21 cellular contexts compared by ENCODE assay signal in the genomic region with DNA sequence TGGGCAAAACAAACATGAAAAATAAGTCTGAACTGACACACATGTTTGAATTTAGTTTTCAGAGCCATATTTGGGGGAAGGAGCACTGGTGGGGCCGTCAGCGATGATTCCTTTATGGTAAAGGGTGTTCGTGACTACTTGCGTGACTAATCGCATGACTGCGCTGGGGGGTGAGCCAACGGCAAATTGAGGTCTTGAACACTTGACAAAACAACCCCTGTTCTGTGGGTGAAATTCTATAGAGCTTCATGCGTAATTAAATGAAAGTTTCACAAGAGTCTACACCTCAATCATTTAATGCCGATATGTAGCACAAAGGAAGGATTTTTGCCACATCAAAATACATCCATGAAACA.
"Had no signal": no experiment of that assay in that cellular context is flagged by ENCODE, and none has a peak within 500 bp of the region (broad histone marks: within the 10 kb centered on the region; RNA-seq: fewer than 3 reads in every experiment).

No MANE protein-coding gene starts in this region.

- H3K36me3 Mint-ChIP-seq: memory B cell, naive B cell had no signal

- H2AFZ ChIP-seq: hepatocyte had no signal

- H3K27ac Mint-ChIP-seq: memory B cell, naive B cell had no signal

- H3K4me1 ChIP-seq: left ventricle myocardium inferior, lower lobe of right lung, right atrium auricular region had no signal

- ATAC-seq: gastroesophageal sphincter, left cardiac atrium, lower lobe of right lung had no signal

- DNase-seq: cortex of kidney; dorsolateral prefrontal cortex; effector CD8-positive, alpha-beta T cell; glutamatergic neuron; kidney; left cardiac atrium; left ventricle myocardium inferior; lower lobe of right lung; naive B cell; posterior cingulate gyrus; sigmoid colon; stimulated activated naive CD4-positive, alpha-beta T cell treated with Interleukin-2 at 50 U/mL for 16 hours; trophoblast cell; uterus had no signal

- H3K27ac ChIP-seq: dorsolateral prefrontal cortex, gastroesophageal sphincter, hepatocyte, left ventricle myocardium inferior, lower lobe of right lung, neutrophil, right atrium auricular region, sigmoid colon, skin epidermis had no signal

- H3K4me3 Mint-ChIP-seq: memory B cell, naive B cell, nephron had no signal

- H3K4me1 Mint-ChIP-seq: memory B cell, naive B cell had no signal

- H3K4me3 ChIP-seq: dorsolateral prefrontal cortex, gastroesophageal sphincter, hepatocyte, left ventricle myocardium inferior, lower lobe of right lung, right atrium auricular region, sigmoid colon, skin epidermis, uterus had no signal

- H3K36me3 ChIP-seq: gastroesophageal sphincter, left ventricle myocardium inferior, lower lobe of right lung, neutrophil, right atrium auricular region, sigmoid colon, uterus had no signal

- H3K9me3 ChIP-seq: gastroesophageal sphincter, left ventricle myocardium inferior, lower lobe of right lung, neutrophil, right atrium auricular region, sigmoid colon, uterus had no signal

- H3K79me2 ChIP-seq: hepatocyte had no signal

- H3K27me3 ChIP-seq: dorsolateral prefrontal cortex, gastroesophageal sphincter, hepatocyte, right atrium auricular region, sigmoid colon, uterus had no signal

- H3K4me2 ChIP-seq: hepatocyte had no signal
